Comparison of ENCODE assay signal across 22 cellular contexts in genomic region chr17:81245665-81246342, GRCh38. TPM values are rescaled to one million over a fixed set of nuclear protein-coding genes. Genes with fewer than 3 reads are reported as not detected.
DNase-seq lines count a peak whose midpoint lies in the region; ATAC-seq, FAIRE-seq and TF ChIP-seq lines count a peak whose summit lies in the region.
"Had no signal": no experiment of that assay in that cellular context is flagged by ENCODE, and none has a peak within 500 bp of the region (broad histone marks: within the 10 kb centered on the region; RNA-seq: fewer than 3 reads in every experiment).

No MANE protein-coding gene starts in this region.

- H3K27ac ChIP-seq in 22Rv1 (peak overlapping the region; percentile 37), GM12878 (ENCODE audit: control insufficient read depth, insufficient read depth) (no peak overlapping the region)
- H3K27ac ChIP-seq: gastrocnemius medialis, hepatocyte, SJSA1, uterus had no signal

- DNase-seq in Calu3 (no peak), GM12878 (ENCODE audit: low read depth, low spot score) (no peak), nephron progenitor cell (no peak), H7 (no peak)
- DNase-seq in stimulated activated CD4-positive, alpha-beta T cell treated with anti-CD3 and anti-CD28 coated beads, Interleukin-4, amount 100 ng/mL, for 1 hour, result no peak
- DNase-seq: activated CD4-positive, alpha-beta T cell treated with anti-CD3 and anti-CD28 coated beads, Interleukin-2, amount 10 ng/mL, durations not matched to agents 24 days and 14 days; activated effector memory CD4-positive, alpha-beta T cell treated with anti-CD3 and anti-CD28 coated beads, Interleukin-2, amount 50 U/mL, for 16 hours; activated naive CD8-positive, alpha-beta T cell treated with anti-CD3 and anti-CD28 coated beads for 36 hours; DND-41; gastrocnemius medialis; NCI-H1048; NCI-H1694; NCI-H748 treated with DMSO at 0.1 percent for 48 hours; small intestine; stimulated activated naive CD8-positive, alpha-beta T cell treated with anti-CD3 and anti-CD28 coated beads, Interleukin-15, amount 100 ng/mL, for 72 hours; T-cell; uterus had no signal

- in situ Hi-C loops in GM12878 (cut with MboI), result loop anchor here (25.0 kb wide), 1 partner anchor 234 kb away; no protein-coding TSS in a partner anchor

- peak; percentile 15; the same call in 1 of the 2 replicates for TF ChIP-seq POLR2A in GM12878 (IDR thresholded peaks at IDR 0.05; ENCODE audit: low read depth, low read length)

- H3K27ac Mint-ChIP-seq in Calu3 (ENCODE audit: unreplicated experiment), result no peak overlapping the region
- H3K27ac Mint-ChIP-seq in nephron progenitor cell, result peak overlapping the region; percentile 29
- H3K27ac Mint-ChIP-seq in stimulated activated memory B cell treated with anti-CD40 and anti-IgM and Interleukin-4, amounts not matched to agents 10 μg/mL and 1 μg/mL and 100 μg/mL, for 72 hours, result no peak overlapping the region
- H3K27ac Mint-ChIP-seq: activated naive CD8-positive, alpha-beta T cell treated with anti-CD3 and anti-CD28 coated beads for 36 hours; T-cell had no signal

- peaks cover 2% of the 10 kb centered on the region in 2 experiments; a peak in 3 of 4 replicates for H3K36me3 ChIP-seq in GM12878 (ENCODE audit: control insufficient read depth in 2 of 2, insufficient read depth in 2 of 2, low read length in 1 of 2)
- peaks cover 4% of the 10 kb centered on the region for H3K36me3 ChIP-seq in H7 (replicated peaks; ENCODE audit: control insufficient read depth, insufficient read depth, low read length)
- H3K36me3 ChIP-seq: uterus had no signal

- TF ChIP-seq CTCF in 22Rv1 (IDR thresholded peaks at IDR 0.05) (no peak), Calu3 (IDR thresholded peaks at IDR 0.05; ENCODE audit: unreplicated experiment) (no peak), GM12878 (IDR thresholded peaks at IDR 0.05 in 2 of 3, conservative IDR thresholded peaks at IDR 0.05 in 1 of 3; ENCODE audit: control insufficient read depth in 2 of 3, extremely low read depth in 1 of 3, insufficient read depth in 1 of 3, low read depth in 3 of 3, low read length in 3 of 3) (no peak), nephron progenitor cell (IDR thresholded peaks at IDR 0.05) (no peak)

- RAD21 ChIA-PET in GM12878 (lab: Charles Lee; ENCODE audit: unreplicated experiment), result interaction anchor here (0.7 kb wide), 1 partner anchor 63 kb away, joined by 3 read pairs; no protein-coding TSS in a partner anchor

- H4K20me1 ChIP-seq in GM12878 (ENCODE audit: control insufficient read depth, insufficient read depth), result no peaks in the 10 kb centered on the region

- ATAC-seq in GM12878, result no peak
- ATAC-seq in stimulated activated memory B cell treated with anti-CD40 and anti-IgM and Interleukin-4, amounts not matched to agents 10 μg/mL and 1 μg/mL and 100 μg/mL, for 72 hours, result no peak
- ATAC-seq: gastrocnemius medialis, T-cell had no signal

- no peaks in the 10 kb centered on the region for H3K27me3 ChIP-seq in GM12878 (replicated peaks in 1 of 2; ENCODE audit: control insufficient read depth in 2 of 2, insufficient read depth in 2 of 2, low read length in 1 of 2)
- no peaks in the 10 kb centered on the region for H3K27me3 ChIP-seq in H7 (ENCODE audit: control insufficient read depth, insufficient read depth, low read length)
- H3K27me3 ChIP-seq: gastrocnemius medialis, hepatocyte, SJSA1, uterus had no signal

- H2AFZ ChIP-seq in GM12878 (ENCODE audit: control insufficient read depth, low read depth, low read length), result no peak overlapping the region
- H2AFZ ChIP-seq: hepatocyte had no signal

- 95% methylated on average over 32 of the region's 37 CpGs for WGBS in GM12878 (ENCODE audit: insufficient coverage, insufficient replicate concordance, low lambda C conversion rate, missing lambda C conversion rate)

- POLR2A ChIA-PET in GM12878 (lab: Charles Lee), result no interaction called here

- H3K9ac ChIP-seq in GM12878 (ENCODE audit: control insufficient read depth, insufficient read depth, low read length), result no peak overlapping the region

- no peak for TF ChIP-seq EP300 in GM12878 (IDR thresholded peaks at IDR 0.05; ENCODE audit: borderline replicate concordance in 1 of 2, control insufficient read depth in 1 of 2, low read depth in 2 of 2, low read length in 2 of 2)

- no peaks in the 10 kb centered on the region for H3K27me3 Mint-ChIP-seq in Calu3 (ENCODE audit: unreplicated experiment)
- H3K27me3 Mint-ChIP-seq in nephron progenitor cell (ENCODE audit: low read depth, poor library complexity), result peaks cover 4% of the 10 kb centered on the region
- no peaks in the 10 kb centered on the region for H3K27me3 Mint-ChIP-seq in stimulated activated memory B cell treated with anti-CD40 and anti-IgM and Interleukin-4, amounts not matched to agents 10 μg/mL and 1 μg/mL and 100 μg/mL, for 72 hours
- H3K27me3 Mint-ChIP-seq: activated CD4-positive, alpha-beta T cell treated with anti-CD3 and anti-CD28 coated beads, Interleukin-2, amount 10 ng/mL, durations not matched to agents 24 days and 14 days; activated naive CD8-positive, alpha-beta T cell treated with anti-CD3 and anti-CD28 coated beads for 36 hours; natural killer cell treated with Interleukin-12 subunit alpha and Interleukin-12 subunit beta and Interleukin-15 and Interleukin-18, amount 100 ng/mL, for 72 hours; stimulated activated naive CD8-positive, alpha-beta T cell treated with anti-CD3 and anti-CD28 coated beads, Interleukin-15, amount 100 ng/mL, for 72 hours; T-cell had no signal

- peaks cover 8% of the 10 kb centered on the region for H3K4me1 Mint-ChIP-seq in Calu3 (ENCODE audit: low read depth, unreplicated experiment)
- peaks cover 42% of the 10 kb centered on the region for H3K4me1 Mint-ChIP-seq in nephron progenitor cell
- peaks cover 28% of the 10 kb centered on the region for H3K4me1 Mint-ChIP-seq in stimulated activated memory B cell treated with anti-CD40 and anti-IgM and Interleukin-4, amounts not matched to agents 10 μg/mL and 1 μg/mL and 100 μg/mL, for 72 hours

- H3K9me3 Mint-ChIP-seq in Calu3 (ENCODE audit: low read depth, unreplicated experiment) (no peaks in the 10 kb centered on the region), nephron progenitor cell (no peaks in the 10 kb centered on the region)
- H3K9me3 Mint-ChIP-seq in stimulated activated memory B cell treated with anti-CD40 and anti-IgM and Interleukin-4, amounts not matched to agents 10 μg/mL and 1 μg/mL and 100 μg/mL, for 72 hours, result no peaks in the 10 kb centered on the region
- H3K9me3 Mint-ChIP-seq: activated CD4-positive, alpha-beta T cell treated with anti-CD3 and anti-CD28 coated beads, Interleukin-2, amount 10 ng/mL, durations not matched to agents 24 days and 14 days; activated naive CD8-positive, alpha-beta T cell treated with anti-CD3 and anti-CD28 coated beads for 36 hours; natural killer cell treated with Interleukin-12 subunit alpha and Interleukin-12 subunit beta and Interleukin-15 and Interleukin-18, amount 100 ng/mL, for 72 hours; stimulated activated naive CD8-positive, alpha-beta T cell treated with anti-CD3 and anti-CD28 coated beads, Interleukin-15, amount 100 ng/mL, for 72 hours; T-cell had no signal

- no peak for FAIRE-seq in GM12878 (lab: Jason Lieb, UNC)
- FAIRE-seq: small intestine had no signal

- H3K4me2 ChIP-seq in GM12878 (ENCODE audit: control insufficient read depth, insufficient read depth), result no peak overlapping the region
- H3K4me2 ChIP-seq: hepatocyte had no signal

- BruUV-seq in Calu3 (replicated peaks; lab: Mats Ljungman, UMichigan) (TSS peak; percentile 16), GM12878 (replicated peaks; lab: Mats Ljungman, UMichigan) (no TSS peak)

- SMC1A ChIA-PET in GM12878 (lab: Charles Lee; ENCODE audit: uncharacterized antibody, unreplicated experiment), result interaction anchor here (0.7 kb wide), 1 partner anchor 239 kb away, joined by 3 read pairs; no protein-coding TSS in a partner anchor

- H3K4me1 ChIP-seq in GM12878 (ENCODE audit: control insufficient read depth, insufficient read depth, low read length), result peaks cover 23% of the 10 kb centered on the region
- H3K4me1 ChIP-seq: uterus had no signal

- CTCF ChIA-PET in Calu3 (lab: Charles Lee) (no interaction called here), GM12878 (lab: Yijun Ruan, JAX) (interaction anchor here (0.7 to 1.4 kb wide), 3 partner anchors 94 to 355 kb away, joined by 3 to 4 read pairs (median 4); no protein-coding TSS in a partner anchor)

- peaks cover 8% of the 10 kb centered on the region for H3K79me2 ChIP-seq in GM12878 (ENCODE audit: control insufficient read depth, insufficient read depth, low read length)

- H3K4me3 Mint-ChIP-seq in Calu3 (ENCODE audit: low read depth, unreplicated experiment) (no peak overlapping the region), nephron progenitor cell (no peak overlapping the region)
- no peak overlapping the region for H3K4me3 Mint-ChIP-seq in stimulated activated memory B cell treated with anti-CD40 and anti-IgM and Interleukin-4, amounts not matched to agents 10 μg/mL and 1 μg/mL and 100 μg/mL, for 72 hours
- H3K4me3 Mint-ChIP-seq: activated CD4-positive, alpha-beta T cell treated with anti-CD3 and anti-CD28 coated beads, Interleukin-2, amount 10 ng/mL, durations not matched to agents 24 days and 14 days; activated naive CD8-positive, alpha-beta T cell treated with anti-CD3 and anti-CD28 coated beads for 36 hours; natural killer cell treated with Interleukin-12 subunit alpha and Interleukin-12 subunit beta and Interleukin-15 and Interleukin-18, amount 100 ng/mL, for 72 hours; stimulated activated naive CD8-positive, alpha-beta T cell treated with anti-CD3 and anti-CD28 coated beads, Interleukin-15, amount 100 ng/mL, for 72 hours; T-cell had no signal

- TF ChIP-seq RAD21 in GM12878 (IDR thresholded peaks at IDR 0.05; ENCODE audit: insufficient read depth, low read depth, low read length), result no peak

- intact Hi-C loops in Calu3 (cut with micrococcal nuclease; ENCODE audit: unreplicated experiment) (no loop called here), GM12878 (cut with micrococcal nuclease; ENCODE audit: unreplicated experiment) (no loop called here)

- H3K4me3 ChIP-seq in GM12878 (no peak overlapping the region), H7 (ENCODE audit: insufficient read depth, low read depth, low read length) (no peak overlapping the region)
- H3K4me3 ChIP-seq: gastrocnemius medialis, hepatocyte, SJSA1, uterus had no signal

- peaks cover 90% of the 10 kb centered on the region for H3K36me3 Mint-ChIP-seq in Calu3 (ENCODE audit: insufficient read depth, unreplicated experiment)
- H3K36me3 Mint-ChIP-seq in nephron progenitor cell (ENCODE audit: low read depth), result peaks cover 4% of the 10 kb centered on the region
- H3K36me3 Mint-ChIP-seq in stimulated activated memory B cell treated with anti-CD40 and anti-IgM and Interleukin-4, amounts not matched to agents 10 μg/mL and 1 μg/mL and 100 μg/mL, for 72 hours, result peaks cover 33% of the 10 kb centered on the region
- H3K36me3 Mint-ChIP-seq: natural killer cell treated with Interleukin-12 subunit alpha and Interleukin-12 subunit beta and Interleukin-15 and Interleukin-18, amount 100 ng/mL, for 72 hours; T-cell had no signal

- H3K9me3 ChIP-seq in GM12878 (replicated peaks; ENCODE audit: control insufficient read depth, insufficient read depth, low read length), result no peaks in the 10 kb centered on the region
- H3K9me3 ChIP-seq: gastrocnemius medialis, uterus had no signal

RNA-seq across cellular contexts. Expression of gene NDUFAF8, which starts 6.7 kb away (rescaled TPM):
- 53.3 and 54.1 TPM in 2 replicates for total RNA-seq in Calu3 (2022)
- 43.1 and 61.9 TPM in 2 replicates for total RNA-seq in GM12878 (2013; cell fraction: nucleolus; rRNA removed)
- 97.9 and 107 TPM in 2 replicates for total RNA-seq in GM12878 (2014; rRNA removed)
- 91.4 and 105 TPM in 2 replicates for total RNA-seq in GM12878 (2014; rRNA removed; fragmentation: Illumina TruSeq; extraction: Trizol)
- total RNA-seq in GM12878 (2021), result 95.6 and 99.9 TPM in 2 replicates
- 142 TPM for polyA plus RNA-seq in GM12878 (2011; ENCODE audit: low read depth)
- polyA plus RNA-seq in GM12878 (2011; rRNA removed), result 140 and 160 TPM in 2 replicates
- 73.5 and 95.5 TPM in 2 replicates for polyA plus RNA-seq in GM12878 (2011; cell fraction: cytosol; rRNA removed)
- 77.4 and 78.7 TPM in 2 replicates for polyA plus RNA-seq in GM12878 (2011; cell fraction: nucleus; rRNA removed)
- polyA plus RNA-seq in GM12878 (2012), result 85.0 and 88.2 TPM in 2 replicates
- 36.2 and 53.0 TPM in 2 replicates for polyA plus RNA-seq in GM12878 (2014; fragmentation: Illumina TruSeq; extraction: Trizol)
- 10 to 100 TPM; 22.0 to 71.5 TPM for polyA plus RNA-seq in GM12878 (2014; fragmentation: Nextera tagmentation; extraction: Ambion mirVana)
- 122 and 133 TPM in 2 replicates for polyA plus RNA-seq in GM12878 (2014; rRNA removed)
- polyA plus RNA-seq in GM12878 (2016; fragmentation: Nextera tagmentation; extraction: Ambion mirVana), result 100 to 1,000 TPM; 295 to 307 TPM
- polyA minus RNA-seq in GM12878 (2011; rRNA and poly(A)+ RNA removed), result 16.9 and 31.7 TPM in 2 replicates
- polyA minus RNA-seq in GM12878 (2011; cell fraction: cytosol; rRNA and poly(A)+ RNA removed), result 10.7 and 11.9 TPM in 2 replicates
- 7.6 and 17.1 TPM in 2 replicates for polyA minus RNA-seq in GM12878 (2011; cell fraction: nucleus; rRNA and poly(A)+ RNA removed)
- 32.6 and 38.8 TPM in 2 replicates for total RNA-seq in H7 (2014; rRNA removed; shearing (Covaris generic))

RNA-seq across cellular contexts. Expression of gene TEPSIN, which starts 6.9 kb away (rescaled TPM):
- total RNA-seq in Calu3 (2022) (37.0 and 38.6 TPM in 2 replicates), GM12878 (2014; rRNA removed) (14.6 and 15.9 TPM in 2 replicates), GM12878 (2014; rRNA removed; fragmentation: Illumina TruSeq; extraction: Trizol) (4.5 and 4.8 TPM in 2 replicates), GM12878 (2021) (26.7 and 35.3 TPM in 2 replicates)
- total RNA-seq in GM12878 (2013; cell fraction: nucleolus; rRNA removed), result 73.0 and 82.8 TPM in 2 replicates
- 6.1 TPM for polyA plus RNA-seq in GM12878 (2011; ENCODE audit: low read depth)
- polyA plus RNA-seq in GM12878 (2011; rRNA removed) (5.4 and 10.2 TPM in 2 replicates), GM12878 (2014; fragmentation: Illumina TruSeq; extraction: Trizol) (2.7 and 5.8 TPM in 2 replicates), GM12878 (2014; fragmentation: Nextera tagmentation; extraction: Ambion mirVana) (1 to 10 TPM in 1 of 2 experiments, under 1 TPM in 1; 0.87 to 1.6 TPM), GM12878 (2014; rRNA removed) (36.7 and 39.3 TPM in 2 replicates), GM12878 (2016; fragmentation: Nextera tagmentation; extraction: Ambion mirVana) (1 to 10 TPM; 3.1 to 3.7 TPM)
- polyA plus RNA-seq in GM12878 (2011; cell fraction: cytosol; rRNA removed), result 12.9 and 26.8 TPM in 2 replicates
- polyA plus RNA-seq in GM12878 (2011; cell fraction: nucleus; rRNA removed), result 286 and 400 TPM in 2 replicates
- polyA plus RNA-seq in GM12878 (2012), result 18.3 and 24.7 TPM in 2 replicates
- polyA minus RNA-seq in GM12878 (2011; rRNA and poly(A)+ RNA removed), result 9.4 and 15.3 TPM in 2 replicates
- polyA minus RNA-seq in GM12878 (2011; cell fraction: cytosol; rRNA and poly(A)+ RNA removed), result 5.8 and 11.0 TPM in 2 replicates
- polyA minus RNA-seq in GM12878 (2011; cell fraction: nucleus; rRNA and poly(A)+ RNA removed), result 50.7 and 71.4 TPM in 2 replicates
- 18.1 and 19.8 TPM in 2 replicates for total RNA-seq in H7 (2014; rRNA removed; shearing (Covaris generic))

RNA-seq across cellular contexts. Expression of gene CEP131, which starts 23.0 kb away (rescaled TPM):
- total RNA-seq in Calu3 (2022) (25.2 and 28.2 TPM in 2 replicates), GM12878 (2014; rRNA removed) (8.0 and 10.2 TPM in 2 replicates), GM12878 (2014; rRNA removed; fragmentation: Illumina TruSeq; extraction: Trizol) (3.0 and 3.3 TPM in 2 replicates), GM12878 (2021) (15.2 and 17.3 TPM in 2 replicates)
- 11.0 and 14.3 TPM in 2 replicates for total RNA-seq in GM12878 (2013; cell fraction: nucleolus; rRNA removed)
- 2.8 TPM for polyA plus RNA-seq in GM12878 (2011; ENCODE audit: low read depth)
- polyA plus RNA-seq in GM12878 (2011; rRNA removed) (1.3 and 2.9 TPM in 2 replicates), GM12878 (2014; fragmentation: Illumina TruSeq; extraction: Trizol) (0.17 and 1.3 TPM in 2 replicates), GM12878 (2014; fragmentation: Nextera tagmentation; extraction: Ambion mirVana) (under 1 TPM; 0.05 to 0.64 TPM), GM12878 (2014; rRNA removed) (13.7 and 16.6 TPM in 2 replicates), GM12878 (2016; fragmentation: Nextera tagmentation; extraction: Ambion mirVana) (10 to 100 TPM; 14.1 to 14.3 TPM)
- 3.6 and 6.3 TPM in 2 replicates for polyA plus RNA-seq in GM12878 (2011; cell fraction: cytosol; rRNA removed)
- 20.6 and 36.0 TPM in 2 replicates for polyA plus RNA-seq in GM12878 (2011; cell fraction: nucleus; rRNA removed)
- 9.0 and 10.9 TPM in 2 replicates for polyA plus RNA-seq in GM12878 (2012)
- polyA minus RNA-seq in GM12878 (2011; rRNA and poly(A)+ RNA removed), result 1.1 and 3.3 TPM in 2 replicates
- polyA minus RNA-seq in GM12878 (2011; cell fraction: cytosol; rRNA and poly(A)+ RNA removed), result 6.8 TPM in 2 replicates
- polyA minus RNA-seq in GM12878 (2011; cell fraction: nucleus; rRNA and poly(A)+ RNA removed), result 3.3 and 7.2 TPM in 2 replicates
- 20.2 and 24.7 TPM in 2 replicates for total RNA-seq in H7 (2014; rRNA removed; shearing (Covaris generic))

RNA-seq across cellular contexts. Expression of gene SLC38A10, which starts 49.3 kb away (rescaled TPM):
- total RNA-seq in Calu3 (2022) (120 and 121 TPM in 2 replicates), GM12878 (2014; rRNA removed) (31.2 and 32.0 TPM in 2 replicates), GM12878 (2014; rRNA removed; fragmentation: Illumina TruSeq; extraction: Trizol) (9.6 and 10.2 TPM in 2 replicates), GM12878 (2021) (60.1 and 67.9 TPM in 2 replicates)
- 50.7 and 60.3 TPM in 2 replicates for total RNA-seq in GM12878 (2013; cell fraction: nucleolus; rRNA removed)
- 14.8 TPM for polyA plus RNA-seq in GM12878 (2011; ENCODE audit: low read depth)
- polyA plus RNA-seq in GM12878 (2011; rRNA removed) (6.5 and 10.5 TPM in 2 replicates), GM12878 (2014; fragmentation: Illumina TruSeq; extraction: Trizol) (3.6 and 12.2 TPM in 2 replicates), GM12878 (2014; fragmentation: Nextera tagmentation; extraction: Ambion mirVana) (1 to 10 TPM in 1 of 2 experiments, under 1 TPM in 1; 0.52 to 3.2 TPM), GM12878 (2014; rRNA removed) (36.3 and 47.7 TPM in 2 replicates), GM12878 (2016; fragmentation: Nextera tagmentation; extraction: Ambion mirVana) (10 to 100 TPM; 43.9 to 47.9 TPM)
- polyA plus RNA-seq in GM12878 (2011; cell fraction: cytosol; rRNA removed), result 18.4 and 22.5 TPM in 2 replicates
- 70.0 and 83.7 TPM in 2 replicates for polyA plus RNA-seq in GM12878 (2011; cell fraction: nucleus; rRNA removed)
- polyA plus RNA-seq in GM12878 (2012), result 41.1 and 42.1 TPM in 2 replicates
- 24.6 and 35.5 TPM in 2 replicates for polyA minus RNA-seq in GM12878 (2011; rRNA and poly(A)+ RNA removed)
- polyA minus RNA-seq in GM12878 (2011; cell fraction: cytosol; rRNA and poly(A)+ RNA removed), result 21.8 and 36.5 TPM in 2 replicates
- polyA minus RNA-seq in GM12878 (2011; cell fraction: nucleus; rRNA and poly(A)+ RNA removed), result 20.4 and 33.5 TPM in 2 replicates
- total RNA-seq in H7 (2014; rRNA removed; shearing (Covaris generic)), result 39.1 and 44.2 TPM in 2 replicates
